ENCODE assay signal across 27 cellular contexts in the genomic region with DNA sequence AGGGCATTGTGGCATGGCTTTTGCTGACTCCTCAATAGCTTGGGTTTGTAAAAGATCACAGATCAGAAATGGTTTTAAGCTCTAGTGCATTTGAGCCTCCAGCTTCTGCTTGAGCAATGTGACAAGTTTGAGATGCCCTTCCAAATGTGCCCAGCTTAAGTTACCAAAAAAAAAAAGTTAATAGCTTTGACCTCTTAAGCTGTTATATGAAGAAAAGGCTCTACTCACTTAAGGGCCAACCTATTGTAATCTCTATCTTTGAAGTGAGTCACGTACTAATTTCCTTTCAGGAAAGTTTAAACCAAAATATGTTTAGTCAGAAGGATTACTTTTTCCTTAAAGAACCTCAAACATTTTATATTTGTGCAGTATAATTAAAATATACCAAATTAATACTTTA.
"Had no signal": no experiment of that assay in that cellular context is flagged by ENCODE, and none has a peak within 500 bp of the region (broad histone marks: within the 10 kb centered on the region; RNA-seq: fewer than 3 reads in every experiment).

No MANE protein-coding gene starts in this region.

- H3K9me3 Mint-ChIP-seq: activated B cell treated with CpG ODN at 0.5 μM for 24 hours; activated CD8-positive, alpha-beta T cell treated with anti-CD3 and anti-CD28 coated beads for 36 hours; activated naive CD4-positive, alpha-beta T cell treated with anti-CD3 and anti-CD28 coated beads, Interleukin-2, amount 50 U/mL, for 24 hours; activated T-cell treated with anti-CD3 and anti-CD28 coated beads, Interleukin-2, amount 50 U/mL, for 4 hours; activated T-helper 17 cell treated with anti-CD3 and anti-CD28 coated beads, Interleukin-2, amount 50 U/mL, for 72 hours; nephron; stimulated activated memory B cell treated with anti-CD40 and anti-IgM and Interleukin-4, amounts not matched to agents 10 μg/mL and 1 μg/mL and 100 μg/mL, for 72 hours; stimulated activated naive CD8-positive, alpha-beta T cell treated with anti-CD3 and anti-CD28 coated beads, Interleukin-15, amount 100 ng/mL, for 72 hours; T-helper 2 cell treated with Interferon-gamma antibody and Interleukin-4, amounts not matched to agents 5 μg/mL and 100 μg/mL, for 36 hours; type B pancreatic cell had no signal

- H3K36me3 ChIP-seq: left ventricle myocardium inferior, sigmoid colon, vagina had no signal

- H3K27ac Mint-ChIP-seq: activated B cell treated with CpG ODN at 0.5 μM for 24 hours; activated CD8-positive, alpha-beta T cell treated with anti-CD3 and anti-CD28 coated beads for 36 hours; activated naive CD4-positive, alpha-beta T cell treated with anti-CD3 and anti-CD28 coated beads, Interleukin-2, amount 50 U/mL, for 24 hours; activated T-helper 17 cell treated with anti-CD3 and anti-CD28 coated beads, Interleukin-2, amount 50 U/mL, for 72 hours; stimulated activated memory B cell treated with anti-CD40 and anti-IgM and Interleukin-4, amounts not matched to agents 10 μg/mL and 1 μg/mL and 100 μg/mL, for 72 hours; stimulated activated naive CD8-positive, alpha-beta T cell treated with anti-CD3 and anti-CD28 coated beads, Interleukin-15, amount 100 ng/mL, for 72 hours; T-helper 2 cell treated with Interferon-gamma antibody and Interleukin-4, amounts not matched to agents 5 μg/mL and 100 μg/mL, for 36 hours; type B pancreatic cell had no signal

- H3K9me3 ChIP-seq: left ventricle myocardium inferior, mucosa of descending colon, sigmoid colon, vagina had no signal

- H3K36me3 Mint-ChIP-seq: activated naive CD4-positive, alpha-beta T cell treated with anti-CD3 and anti-CD28 coated beads, Interleukin-2, amount 50 U/mL, for 24 hours; stimulated activated memory B cell treated with anti-CD40 and anti-IgM and Interleukin-4, amounts not matched to agents 10 μg/mL and 1 μg/mL and 100 μg/mL, for 72 hours; type B pancreatic cell had no signal

- ATAC-seq: activated CD8-positive, alpha-beta T cell treated with anti-CD3 and anti-CD28 coated beads for 36 hours; activated T-cell treated with anti-CD3 and anti-CD28 coated beads, Interleukin-2, amount 50 U/mL, for 4 hours; activated T-helper 17 cell treated with anti-CD3 and anti-CD28 coated beads, Interleukin-2, amount 50 U/mL, for 72 hours; foreskin keratinocyte; mucosa of descending colon; stimulated activated memory B cell treated with anti-CD40 and anti-IgM and Interleukin-4, amounts not matched to agents 10 μg/mL and 1 μg/mL and 100 μg/mL, for 72 hours; stimulated activated naive CD8-positive, alpha-beta T cell treated with anti-CD3 and anti-CD28 coated beads, Interleukin-15, amount 100 ng/mL, for 72 hours had no signal

- H3K27me3 ChIP-seq: foreskin keratinocyte, sigmoid colon, vagina had no signal

- H3K4me1 Mint-ChIP-seq: activated B cell treated with CpG ODN at 0.5 μM for 24 hours; activated naive CD4-positive, alpha-beta T cell treated with anti-CD3 and anti-CD28 coated beads, Interleukin-2, amount 50 U/mL, for 24 hours; activated T-helper 17 cell treated with anti-CD3 and anti-CD28 coated beads, Interleukin-2, amount 50 U/mL, for 72 hours; stimulated activated memory B cell treated with anti-CD40 and anti-IgM and Interleukin-4, amounts not matched to agents 10 μg/mL and 1 μg/mL and 100 μg/mL, for 72 hours; stimulated activated naive CD8-positive, alpha-beta T cell treated with anti-CD3 and anti-CD28 coated beads, Interleukin-15, amount 100 ng/mL, for 72 hours had no signal

- DNase-seq: activated B cell treated with CpG ODN at 0.5 μM for 24 hours; activated CD4-positive, alpha-beta T cell treated with anti-CD3 and anti-CD28 coated beads, Interleukin-2, amount 50 U/mL, for 1 hour; activated CD8-positive, alpha-beta T cell treated with anti-CD3 and anti-CD28 coated beads for 36 hours; activated T-cell treated with anti-CD3 and anti-CD28 coated beads, Interleukin-2, amount 50 U/mL, for 4 hours; effector CD8-positive, alpha-beta T cell; erythroblast; foreskin keratinocyte; kidney glomerular epithelial cell; left ventricle myocardium inferior; mesendoderm; mucosa of descending colon; posterior cingulate gyrus; sigmoid colon; stimulated activated CD4-positive, alpha-beta T cell treated with anti-CD3 and anti-CD28 coated beads, Interleukin-1b, Interleukin-23, amount 100 ng/mL, for 48 hours; stimulated activated CD4-positive, alpha-beta T cell treated with anti-CD3 and anti-CD28 coated beads, Interleukin-4, amount 100 ng/mL, for 4 hours; stimulated activated CD8-positive, alpha-beta memory T cell treated with anti-CD3 and anti-CD28 coated beads, Interleukin-4, amount 100 ng/mL, for 48 hours; stimulated activated naive CD8-positive, alpha-beta T cell treated with anti-CD3 and anti-CD28 coated beads, Interleukin-15, amount 100 ng/mL, for 72 hours; substantia nigra had no signal

- H3K27ac ChIP-seq: foreskin keratinocyte, left ventricle myocardium inferior, sigmoid colon, vagina had no signal

- H3K4me3 Mint-ChIP-seq: activated B cell treated with CpG ODN at 0.5 μM for 24 hours; activated CD8-positive, alpha-beta T cell treated with anti-CD3 and anti-CD28 coated beads for 36 hours; activated naive CD4-positive, alpha-beta T cell treated with anti-CD3 and anti-CD28 coated beads, Interleukin-2, amount 50 U/mL, for 24 hours; activated T-cell treated with anti-CD3 and anti-CD28 coated beads, Interleukin-2, amount 50 U/mL, for 4 hours; activated T-helper 17 cell treated with anti-CD3 and anti-CD28 coated beads, Interleukin-2, amount 50 U/mL, for 72 hours; nephron; stimulated activated memory B cell treated with anti-CD40 and anti-IgM and Interleukin-4, amounts not matched to agents 10 μg/mL and 1 μg/mL and 100 μg/mL, for 72 hours; stimulated activated naive CD8-positive, alpha-beta T cell treated with anti-CD3 and anti-CD28 coated beads, Interleukin-15, amount 100 ng/mL, for 72 hours; T-helper 2 cell treated with Interferon-gamma antibody and Interleukin-4, amounts not matched to agents 5 μg/mL and 100 μg/mL, for 36 hours; type B pancreatic cell had no signal

- H3K4me1 ChIP-seq: foreskin keratinocyte, sigmoid colon, vagina had no signal

- H3K27me3 Mint-ChIP-seq: activated B cell treated with CpG ODN at 0.5 μM for 24 hours; activated T-helper 17 cell treated with anti-CD3 and anti-CD28 coated beads, Interleukin-2, amount 50 U/mL, for 72 hours; stimulated activated memory B cell treated with anti-CD40 and anti-IgM and Interleukin-4, amounts not matched to agents 10 μg/mL and 1 μg/mL and 100 μg/mL, for 72 hours; stimulated activated naive CD8-positive, alpha-beta T cell treated with anti-CD3 and anti-CD28 coated beads, Interleukin-15, amount 100 ng/mL, for 72 hours; type B pancreatic cell had no signal

- H3K4me3 ChIP-seq: left ventricle myocardium inferior, lung, mucosa of descending colon, sigmoid colon, smooth muscle cell, vagina had no signal
